ENCODE assay signal across 7 cellular contexts in the genomic region with DNA sequence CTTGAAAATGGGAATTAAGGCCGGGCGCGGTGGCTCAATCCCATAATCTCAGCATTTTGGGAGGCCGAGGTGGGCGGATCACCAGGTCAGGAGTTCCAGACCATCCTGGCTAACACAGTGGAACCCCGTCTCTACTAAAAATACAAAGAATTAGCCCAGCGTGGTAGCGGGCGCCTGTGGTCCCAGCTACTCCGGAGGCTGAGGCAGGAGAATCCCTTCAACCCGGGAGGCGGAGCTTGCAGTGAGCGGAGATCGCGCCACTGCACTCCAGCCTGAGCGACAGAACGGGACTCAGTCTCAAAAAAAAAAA.
DNase-seq lines count a peak whose midpoint lies in the region; ATAC-seq and TF ChIP-seq lines count a peak whose summit lies in the region.
"Not testable (repeated sequence)": the region's sequence is repeated elsewhere in the genome, so short reads cannot be mapped to it uniquely, and the experiment has no call there.

No MANE protein-coding gene starts in this region.

- H3K4me3 Mint-ChIP-seq in WTC11 (peak overlapping the region; percentile 62), endodermal cell (peak overlapping the region; percentile 36)
- not testable (repeated sequence) for H3K4me3 Mint-ChIP-seq in neural progenitor cell

- H3K4me1 ChIP-seq in ES-I3 (ENCODE audit: insufficient read depth, low read length); endodermal cell (ENCODE audit: control insufficient read depth, insufficient read depth, low read length): not testable (repeated sequence)
- H3K4me1 ChIP-seq in HUES6 (ENCODE audit: control insufficient read depth, insufficient read depth, low read length) (peaks cover 12% of the 10 kb centered on the region), neural progenitor cell (peaks cover 17% of the 10 kb centered on the region)

- DNase-seq in WTC11 (ENCODE audit: low spot score) = peak; percentile 62
- DNase-seq in endodermal cell = peak; percentile 74
- DNase-seq in iPS DF 19.7 (ENCODE audit: low read depth, low spot score) = peak; percentile 7
- DNase-seq in islet precursor cell = peak; percentile 58
- DNase-seq in neural progenitor cell (ENCODE audit: low spot score) = peak; percentile 55

- peaks cover 25% of the 10 kb centered on the region for H3F3A ChIP-seq in neural progenitor cell (ENCODE audit: low read depth)

- H3K36me3 Mint-ChIP-seq in WTC11; endodermal cell (ENCODE audit: low read depth); neural progenitor cell: not testable (repeated sequence)

- not testable (repeated sequence) for H3K27me3 Mint-ChIP-seq in WTC11 (ENCODE audit: low read depth); endodermal cell (ENCODE audit: insufficient read depth); neural progenitor cell (ENCODE audit: insufficient read depth, low read depth)

- peak overlapping the region; percentile 64 for H3K4me2 ChIP-seq in neural progenitor cell

- H3K4me3 ChIP-seq in HUES6 (ENCODE audit: low read depth, low read length) = peak overlapping the region; percentile 33
- H3K4me3 ChIP-seq in endodermal cell (ENCODE audit: low read length) = not testable (repeated sequence)
- peak overlapping the region; percentile 24 for H3K4me3 ChIP-seq in neural progenitor cell

- not testable (repeated sequence) for H4K20me1 ChIP-seq in neural progenitor cell (ENCODE audit: low read depth)

- CTCF ChIA-PET in WTC11 (lab: Charles Lee) = interaction anchor here (1.0 kb wide), 1 partner anchor 75 kb away, joined by 8 read pairs; no protein-coding TSS in a partner anchor

- not testable (repeated sequence) for H3K9me3 ChIP-seq in ES-I3 (ENCODE audit: control insufficient read depth, insufficient read depth, low read length); HUES6 (ENCODE audit: control insufficient read depth, insufficient read depth, low read depth, low read length); neural progenitor cell (ENCODE audit: low read depth)
- H3K9me3 ChIP-seq in endodermal cell (ENCODE audit: control insufficient read depth, low read length) = peaks cover 17% of the 10 kb centered on the region

- POLR2A ChIA-PET in WTC11 (lab: Charles Lee) = not testable (repeated sequence)

- H3K9ac ChIP-seq in ES-I3 (ENCODE audit: low read depth, low read length) = peak overlapping the region; percentile 47; the same call in 1 of the 2 replicates
- peak overlapping the region; percentile 43 for H3K9ac ChIP-seq in HUES6 (ENCODE audit: low read length)
- not testable (repeated sequence) for H3K9ac ChIP-seq in endodermal cell (ENCODE audit: extremely low read depth, low read length, poor library complexity, severe bottlenecking); neural progenitor cell

- H2AFZ ChIP-seq in neural progenitor cell (replicated peaks) = peak overlapping the region; percentile 73

- H3K27ac Mint-ChIP-seq in WTC11 (peak overlapping the region; percentile 91), endodermal cell (peak overlapping the region; percentile 95)
- not testable (repeated sequence) for H3K27ac Mint-ChIP-seq in neural progenitor cell

- peak overlapping the region; percentile 84 for H3K27ac ChIP-seq in HUES6 (ENCODE audit: low read depth, low read length)
- H3K27ac ChIP-seq in endodermal cell (ENCODE audit: low read depth, low read length) = not testable (repeated sequence)
- peak overlapping the region; percentile 71 for H3K27ac ChIP-seq in neural progenitor cell

- WGBS in endodermal cell (ENCODE audit: insufficient coverage in 1 of 2, insufficient read length in 1 of 2), 2 experiments = 49 to 60% methylated on average over 7 to 15 of the region's 17 CpGs

- not testable (repeated sequence) for H3K27me3 ChIP-seq in HUES6 (ENCODE audit: control insufficient read depth, insufficient read depth, low read length); endodermal cell (ENCODE audit: control insufficient read depth, insufficient read depth, low read length, poor library complexity, severe bottlenecking); neural progenitor cell

- H3K36me3 ChIP-seq in ES-I3 (ENCODE audit: insufficient read depth, low read length); HUES6 (ENCODE audit: control insufficient read depth, insufficient read depth, low read length); endodermal cell (ENCODE audit: control insufficient read depth, insufficient read depth, low read length); neural progenitor cell: not testable (repeated sequence)

- not testable (repeated sequence) for H3K9me3 Mint-ChIP-seq in WTC11, endodermal cell, neural progenitor cell

- ATAC-seq in WTC11 = peak; percentile 57

- not testable (repeated sequence) for H3K79me2 ChIP-seq in neural progenitor cell (ENCODE audit: low read depth)

- not testable (repeated sequence) for TF ChIP-seq CTCF in WTC11 (IDR thresholded peaks at IDR 0.05); endodermal cell (conservative IDR thresholded peaks at IDR 0.05); neural progenitor cell (IDR thresholded peaks at IDR 0.05)

- peaks cover 18% of the 10 kb centered on the region for H3K4me1 Mint-ChIP-seq in WTC11
- H3K4me1 Mint-ChIP-seq in endodermal cell = peaks cover 14% of the 10 kb centered on the region
- peaks cover 12% of the 10 kb centered on the region for H3K4me1 Mint-ChIP-seq in neural progenitor cell

Comparison
In these comparisons a context has a peak if more than half of its experiments do, and no peak if none do; other contexts are left out.
1. DNase-seq: peak in every context shown above with its lines; median percentile 74 in endodermal cell; 62 in WTC11; 58 in islet precursor cell; 55 in neural progenitor cell; 7 in iPS DF 19.7.